13 cellular contexts compared by ENCODE assay signal in the genomic region with DNA sequence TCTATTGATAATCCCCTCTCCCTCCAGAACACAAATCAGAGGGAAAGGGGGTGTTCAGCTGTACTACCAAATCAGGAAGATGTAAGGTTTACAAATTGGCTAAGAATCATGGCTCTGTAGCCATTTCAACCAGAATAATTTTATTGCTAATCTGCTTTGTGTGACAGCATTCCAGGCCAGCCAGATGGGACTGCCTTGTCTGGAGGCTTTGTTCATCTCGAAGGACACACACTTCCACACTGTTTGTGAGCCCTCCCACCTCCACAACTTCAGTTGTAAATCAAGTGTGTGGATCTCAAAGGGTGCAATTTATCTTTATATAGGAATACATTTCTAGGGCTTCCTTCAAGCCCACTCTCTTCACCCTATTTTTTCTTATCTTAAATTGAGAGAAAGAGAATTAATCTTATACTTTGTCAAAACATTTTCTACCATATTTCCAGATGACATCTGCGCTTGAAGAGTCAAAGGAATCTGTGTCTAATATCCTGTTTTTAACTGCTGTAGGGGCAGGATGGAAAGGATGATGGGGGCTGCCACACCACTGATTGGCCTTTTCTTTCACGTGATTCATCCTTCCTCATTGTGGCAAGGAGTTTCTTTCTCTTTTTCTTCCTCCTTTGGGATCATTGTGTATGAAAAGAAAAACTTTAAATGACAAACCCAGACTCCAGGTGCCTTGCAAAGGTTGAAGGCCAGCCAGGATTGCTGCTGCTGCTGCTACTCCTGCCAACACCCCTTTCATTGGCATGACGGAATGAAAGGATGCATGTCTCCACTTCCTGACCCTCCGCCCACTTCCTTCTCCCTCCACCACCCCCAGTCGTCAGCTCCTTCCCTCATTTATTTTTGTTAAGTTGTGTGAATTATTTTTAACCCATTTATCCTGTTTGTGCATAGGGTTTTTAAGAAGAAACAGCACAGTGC. TPM values are rescaled to one million over a fixed set of nuclear protein-coding genes. Genes with fewer than 3 reads are reported as not detected.
DNase-seq lines count a peak whose midpoint lies in the region; ATAC-seq and TF ChIP-seq lines count a peak whose summit lies in the region.
"Had no signal": no experiment of that assay in that cellular context is flagged by ENCODE, and none has a peak within 500 bp of the region (broad histone marks: within the 10 kb centered on the region; RNA-seq: fewer than 3 reads in every experiment).

No MANE protein-coding gene starts in this region.

- H3K27ac ChIP-seq in right cardiac atrium (ENCODE audit: low read length): no peak overlapping the region
- no peak overlapping the region for H3K27ac ChIP-seq in upper lobe of right lung
- H3K27ac ChIP-seq: SJSA1 had no signal

- H3K4me1 ChIP-seq in right cardiac atrium (ENCODE audit: control insufficient read depth, insufficient read depth, low read length) (peaks cover 7% of the 10 kb centered on the region), upper lobe of right lung (no peaks in the 10 kb centered on the region)
- H3K4me1 ChIP-seq: SJSA1 had no signal

- H3K27me3 ChIP-seq in right cardiac atrium (ENCODE audit: control insufficient read depth, insufficient read depth): no peaks in the 10 kb centered on the region
- H3K27me3 ChIP-seq in upper lobe of right lung: no peaks in the 10 kb centered on the region
- H3K27me3 ChIP-seq: esophagus muscularis mucosa, SJSA1 had no signal

- no peak overlapping the region for H3K4me3 ChIP-seq in right cardiac atrium (ENCODE audit: low read length)
- H3K4me3 ChIP-seq in upper lobe of right lung: peak overlapping the region; percentile 23
- H3K4me3 ChIP-seq in foreskin fibroblast (ENCODE audit: low read depth in 1 of 2, low read length in 2 of 2): no peak overlapping the region
- H3K4me3 ChIP-seq: esophagus muscularis mucosa, SJSA1 had no signal

- peaks cover 2% of the 10 kb centered on the region for H3K27me3 Mint-ChIP-seq in activated CD8-positive, alpha-beta T cell treated with anti-CD3 and anti-CD28 coated beads for 36 hours
- peaks cover 0 to 1% (median 0%) of the 10 kb centered on the region in 3 donors for H3K27me3 Mint-ChIP-seq in immature natural killer cell (ENCODE audit: low read depth in 3 of 3)
- H3K27me3 Mint-ChIP-seq: CD4-positive, alpha-beta T cell had no signal

- WGBS in right cardiac atrium: 35% methylated on average over 6 of the region's 6 CpGs

- peaks cover 6% of the 10 kb centered on the region for H3K9me3 Mint-ChIP-seq in activated CD8-positive, alpha-beta T cell treated with anti-CD3 and anti-CD28 coated beads for 36 hours
- H3K9me3 Mint-ChIP-seq in immature natural killer cell: peaks cover 0 to 3% (median 0%) of the 10 kb centered on the region in 6 donors
- H3K9me3 Mint-ChIP-seq: activated T-helper 1 cell treated with anti-CD3 and anti-CD28 coated beads, Interleukin-12 subunit alpha, Interleukin-12 subunit beta, Interleukin-2, Interleukin-4 antibody, amounts not matched to agents 30 ng/mL and 10 ng/mL and 1 ng/mL, durations not matched to agents 14 hours and 24 hours and 36 hours; CD4-positive, alpha-beta T cell had no signal

- H3K36me3 Mint-ChIP-seq in activated CD8-positive, alpha-beta T cell treated with anti-CD3 and anti-CD28 coated beads for 36 hours (ENCODE audit: low read depth): peaks cover 32% of the 10 kb centered on the region
- peaks cover 18 to 23% (median 20%) of the 10 kb centered on the region in 3 donors for H3K36me3 Mint-ChIP-seq in immature natural killer cell

- intact Hi-C loops in right cardiac atrium (cut with DNase I) (no loop called here), Right ventricle myocardium inferior (cut with DNase I) (no loop called here), upper lobe of right lung (cut with DNase I) (no loop called here)
- intact Hi-C loops in activated CD8-positive, alpha-beta T cell treated with anti-CD3 and anti-CD28 coated beads for 36 hours (cut with micrococcal nuclease): no loop called here

- ATAC-seq in right cardiac atrium: peak; percentile 38 to 75
- ATAC-seq in Right ventricle myocardium inferior: no peak
- ATAC-seq in activated CD8-positive, alpha-beta T cell treated with anti-CD3 and anti-CD28 coated beads for 36 hours: peak; percentile 56
- ATAC-seq in upper lobe of right lung: peak; percentile 35
- ATAC-seq in GM21528 (IDR thresholded peaks at IDR 0.05; ENCODE audit: low FRiP score, unreplicated experiment): no peak

- no peaks in the 10 kb centered on the region for H3K9me3 ChIP-seq in right cardiac atrium (ENCODE audit: control insufficient read depth, low read length)
- H3K9me3 ChIP-seq in upper lobe of right lung: no peaks in the 10 kb centered on the region
- H3K9me3 ChIP-seq: esophagus muscularis mucosa, SJSA1 had no signal

- peak overlapping the region; percentile 50 for H3K4me3 Mint-ChIP-seq in activated CD8-positive, alpha-beta T cell treated with anti-CD3 and anti-CD28 coated beads for 36 hours
- peak overlapping the region; percentile 4 to 50 (median 12) for H3K4me3 Mint-ChIP-seq in immature natural killer cell
- H3K4me3 Mint-ChIP-seq: activated T-helper 1 cell treated with anti-CD3 and anti-CD28 coated beads, Interleukin-12 subunit alpha, Interleukin-12 subunit beta, Interleukin-2, Interleukin-4 antibody, amounts not matched to agents 30 ng/mL and 10 ng/mL and 1 ng/mL, durations not matched to agents 14 hours and 24 hours and 36 hours; CD4-positive, alpha-beta T cell had no signal

- H3K4me1 Mint-ChIP-seq in activated CD8-positive, alpha-beta T cell treated with anti-CD3 and anti-CD28 coated beads for 36 hours (ENCODE audit: low read depth): peaks cover 15% of the 10 kb centered on the region
- peaks cover 17 to 34% of the 10 kb centered on the region in 2 donors for H3K4me1 Mint-ChIP-seq in immature natural killer cell

- peak overlapping the region; percentile 84 for H3K27ac Mint-ChIP-seq in activated CD8-positive, alpha-beta T cell treated with anti-CD3 and anti-CD28 coated beads for 36 hours
- H3K27ac Mint-ChIP-seq in immature natural killer cell: peak overlapping the region in 2 of 6 donors; percentile 37 to 51
- H3K27ac Mint-ChIP-seq: activated T-helper 1 cell treated with anti-CD3 and anti-CD28 coated beads, Interleukin-12 subunit alpha, Interleukin-12 subunit beta, Interleukin-2, Interleukin-4 antibody, amounts not matched to agents 30 ng/mL and 10 ng/mL and 1 ng/mL, durations not matched to agents 14 hours and 24 hours and 36 hours; CD4-positive, alpha-beta T cell had no signal

- POLR2A ChIA-PET in activated CD8-positive, alpha-beta T cell treated with anti-CD3 and anti-CD28 coated beads for 36 hours (lab: Charles Lee): interaction anchor here (1.4 kb wide), 1 partner anchor 16 kb away, joined by 4 read pairs; no protein-coding TSS in a partner anchor

- DNase-seq in right cardiac atrium (no peak), Right ventricle myocardium inferior (ENCODE audit: missing footprints) (no peak), immature natural killer cell (no peak), upper lobe of right lung (no peak), foreskin fibroblast (no peak), NCI-H1930 (lab: John Stamatoyannopoulos, UW) (no peak)
- peak; percentile 39 for DNase-seq in activated CD8-positive, alpha-beta T cell treated with anti-CD3 and anti-CD28 coated beads for 36 hours
- DNase-seq: CD4-positive, alpha-beta T cell; NCI-H1048 had no signal

- H3K36me3 ChIP-seq in upper lobe of right lung: peaks cover 31% of the 10 kb centered on the region

- CTCF ChIA-PET in activated CD8-positive, alpha-beta T cell treated with anti-CD3 and anti-CD28 coated beads for 36 hours (lab: Charles Lee): interaction anchor here (1.3 kb wide), 1 partner anchor 47 kb away, joined by 3 read pairs; no protein-coding TSS in a partner anchor

- no peak for TF ChIP-seq CTCF in activated CD8-positive, alpha-beta T cell treated with anti-CD3 and anti-CD28 coated beads for 36 hours (IDR thresholded peaks at IDR 0.05)
- no peak for TF ChIP-seq CTCF in upper lobe of right lung (IDR thresholded peaks at IDR 0.05)
- no peak for TF ChIP-seq CTCF in foreskin fibroblast (IDR thresholded peaks at IDR 0.05; ENCODE audit: low read depth, low read length)

RNA-seq across cellular contexts. Expression of gene OIT3, which starts 6.7 kb away (rescaled TPM):
- total RNA-seq in right cardiac atrium: 1 to 10 TPM in 1 of 4 donors, under 1 TPM in 3; 0.34 to 3.0 (median 0.66) TPM
- 2.1 TPM for polyA plus RNA-seq in right cardiac atrium
- not detected for total RNA-seq in Right ventricle myocardium inferior
- total RNA-seq in activated CD8-positive, alpha-beta T cell treated with anti-CD3 and anti-CD28 coated beads for 36 hours: not detected
- polyA plus RNA-seq in immature natural killer cell: not detected
- total RNA-seq in upper lobe of right lung: not detected
- total RNA-seq: activated T-helper 1 cell treated with anti-CD3 and anti-CD28 coated beads, Interleukin-12 subunit alpha, Interleukin-12 subunit beta, Interleukin-2, Interleukin-4 antibody, amounts not matched to agents 30 ng/mL and 10 ng/mL and 1 ng/mL, durations not matched to agents 14 hours and 24 hours and 36 hours; CD4-positive, alpha-beta T cell; esophagus muscularis mucosa; SJSA1 had no signal

Comparison
In these comparisons a context has a peak if more than half of its experiments do, and no peak if none do; other contexts are left out.
1. ATAC-seq: peak in right cardiac atrium (2 of 2), activated CD8-positive, alpha-beta T cell treated with anti-CD3 and anti-CD28 coated beads for 36 hours (single experiment) and upper lobe of right lung (single experiment); none in Right ventricle myocardium inferior (single experiment) and GM21528 (single experiment).